In the genomic region with DNA sequence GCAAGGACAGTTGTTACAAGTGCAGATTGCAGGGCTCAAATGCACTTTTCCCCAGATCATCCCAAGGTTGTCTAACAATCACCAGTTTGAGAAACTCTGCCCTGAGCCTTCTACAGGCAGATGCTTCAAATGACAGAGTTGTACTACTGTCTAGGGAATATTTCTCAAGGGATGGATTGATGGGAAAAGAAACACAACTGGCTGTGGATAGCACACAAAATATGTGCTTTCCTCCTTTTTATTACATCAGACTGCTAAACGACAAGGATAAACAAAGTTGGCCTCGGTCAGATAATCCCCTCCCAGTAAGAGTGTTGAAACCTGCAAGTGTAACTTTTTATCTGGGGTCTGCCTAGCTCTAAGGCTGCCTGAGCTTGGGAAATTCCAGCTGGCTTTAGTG, we compare ENCODE assay signal across 1 cellular context.
TF ChIP-seq lines count a peak whose summit lies in the region.

No MANE protein-coding gene starts in this region.

TF ChIP-seq in GM12891, 5 proteins besides CTCF, POLR2A, EP300 and RAD21:
- TF ChIP-seq TAF1 (IDR thresholded peaks at IDR 0.05; ENCODE audit: low read depth, low read length), result no peak
- TF ChIP-seq SPI1 (IDR thresholded peaks at IDR 0.05; ENCODE audit: low read depth, low read length), result no peak
- no peak for TF ChIP-seq POU2F2 (IDR thresholded peaks at IDR 0.05; ENCODE audit: low read depth, low read length)
- TF ChIP-seq POLR2AphosphoS5 (IDR thresholded peaks at IDR 0.05; ENCODE audit: low read depth, low read length), result 0 out of 2 replicates have a peak, but pooled peaks have one; percentile 21
- no peak for TF ChIP-seq PAX5 (IDR thresholded peaks at IDR 0.05; ENCODE audit: insufficient read depth, low read length, severe bottlenecking)
